Comparison of ENCODE assay signal across 8 cellular contexts in the genomic region with DNA sequence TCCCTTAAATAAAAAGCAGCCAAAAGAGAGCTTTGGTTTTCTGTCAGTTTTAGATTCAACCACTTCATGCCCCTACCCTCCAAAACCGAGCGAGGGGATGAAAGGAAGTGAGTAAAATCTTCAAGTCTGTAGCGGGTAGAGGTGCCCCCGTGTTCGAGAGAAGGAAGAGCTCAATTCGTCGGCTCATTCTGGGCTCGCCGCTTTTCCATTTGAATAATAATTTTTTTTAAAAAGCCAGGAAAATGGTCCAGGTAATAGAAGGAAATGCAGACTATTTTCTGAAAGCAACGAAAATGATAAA.
DNase-seq lines count a peak whose midpoint lies in the region; ATAC-seq and TF ChIP-seq lines count a peak whose summit lies in the region.

No MANE protein-coding gene starts in this region.

- H3K27me3 Mint-ChIP-seq in stimulated activated naive CD8-positive, alpha-beta T cell treated with anti-CD3 and anti-CD28 coated beads, Interleukin-15, Interleukin-2, amounts not matched to agents 100 ng/mL and 50 ng/mL, for 24 hours: peaks cover 42% of the 10 kb centered on the region
- peaks cover 5% of the 10 kb centered on the region for H3K27me3 Mint-ChIP-seq in memory B cell

- DNase-seq in stimulated activated naive CD8-positive, alpha-beta T cell treated with anti-CD3 and anti-CD28 coated beads, Interleukin-15, Interleukin-2, amounts not matched to agents 100 U/mL and 50 U/mL, for 24 hours: no peak
- DNase-seq in astrocyte of the cerebellum (ENCODE audit: low read depth): no peak
- no peak for DNase-seq in memory B cell (ENCODE audit: low spot score in 2 of 2)
- DNase-seq in COLO668 (lab: John Stamatoyannopoulos, UW; ENCODE audit: unreplicated experiment): no peak
- DNase-seq in glomerular visceral epithelial cell (ENCODE audit: extremely low spot score): no peak
- DNase-seq in HK-2 (ENCODE audit: unreplicated experiment): no peak
- DNase-seq in activated CD4-positive, CD25-positive, alpha-beta regulatory T cell (lab: John Stamatoyannopoulos, UW): no peak

- H3K36me3 Mint-ChIP-seq in stimulated activated naive CD8-positive, alpha-beta T cell treated with anti-CD3 and anti-CD28 coated beads, Interleukin-15, Interleukin-2, amounts not matched to agents 100 ng/mL and 50 ng/mL, for 24 hours (ENCODE audit: low read depth): no peaks in the 10 kb centered on the region
- H3K36me3 Mint-ChIP-seq in memory B cell: no peaks in the 10 kb centered on the region

- no peaks in the 10 kb centered on the region for H3K9me3 Mint-ChIP-seq in stimulated activated naive CD8-positive, alpha-beta T cell treated with anti-CD3 and anti-CD28 coated beads, Interleukin-15, Interleukin-2, amounts not matched to agents 100 ng/mL and 50 ng/mL, for 24 hours
- no peaks in the 10 kb centered on the region for H3K9me3 Mint-ChIP-seq in memory B cell

- H3K4me3 Mint-ChIP-seq in stimulated activated naive CD8-positive, alpha-beta T cell treated with anti-CD3 and anti-CD28 coated beads, Interleukin-15, Interleukin-2, amounts not matched to agents 100 ng/mL and 50 ng/mL, for 24 hours: peak overlapping the region; percentile 89
- peak overlapping the region; percentile 82 for H3K4me3 Mint-ChIP-seq in memory B cell

- H3K27ac Mint-ChIP-seq in stimulated activated naive CD8-positive, alpha-beta T cell treated with anti-CD3 and anti-CD28 coated beads, Interleukin-15, Interleukin-2, amounts not matched to agents 100 ng/mL and 50 ng/mL, for 24 hours: peak overlapping the region; percentile 43
- H3K27ac Mint-ChIP-seq in memory B cell: no peak overlapping the region

- in situ Hi-C loops in astrocyte of the cerebellum (cut with HindIII; ENCODE audit: low sequenced_read_pairs): loop anchor here (25.0 kb wide), 1 partner anchor 508 kb away; no protein-coding TSS in a partner anchor

- ATAC-seq in stimulated activated naive CD8-positive, alpha-beta T cell treated with anti-CD3 and anti-CD28 coated beads, Interleukin-15, Interleukin-2, amounts not matched to agents 100 U/mL and 50 U/mL, for 24 hours: no peak
- no peak for ATAC-seq in memory B cell (ENCODE audit: low read depth)

- no peak for TF ChIP-seq CTCF in astrocyte of the cerebellum (IDR thresholded peaks at IDR 0.05; ENCODE audit: low read depth, low read length, missing control alignments)

- peaks cover 23% of the 10 kb centered on the region for H3K4me1 Mint-ChIP-seq in stimulated activated naive CD8-positive, alpha-beta T cell treated with anti-CD3 and anti-CD28 coated beads, Interleukin-15, Interleukin-2, amounts not matched to agents 100 ng/mL and 50 ng/mL, for 24 hours (ENCODE audit: low read depth)
- peaks cover 3% of the 10 kb centered on the region for H3K4me1 Mint-ChIP-seq in memory B cell

- peak overlapping the region; percentile 93 for H3K4me3 ChIP-seq in astrocyte of the cerebellum (ENCODE audit: low read depth, low read length)
